ENCODE assay signal across 11 cellular contexts in the genomic region with DNA sequence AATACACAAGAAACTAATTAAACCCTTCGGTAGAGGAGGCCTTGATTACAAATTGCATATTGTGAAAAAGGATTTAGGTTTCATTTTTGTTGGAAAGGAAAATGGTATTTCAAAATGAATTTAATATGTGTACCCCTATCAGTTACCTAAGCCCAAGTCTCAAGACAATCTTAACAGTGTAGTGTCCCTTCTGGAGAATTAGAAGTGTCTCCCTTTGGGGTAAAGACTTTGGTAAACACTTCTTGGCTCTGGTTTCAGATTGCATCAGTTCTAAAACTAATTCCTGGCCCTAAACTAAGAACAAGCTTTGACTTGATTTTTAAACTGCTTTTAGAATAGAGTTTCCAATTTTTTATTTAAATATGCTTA. TPM values are rescaled to one million over a fixed set of nuclear protein-coding genes. Genes with fewer than 3 reads are reported as not detected.
DNase-seq lines count a peak whose midpoint lies in the region; ATAC-seq and TF ChIP-seq lines count a peak whose summit lies in the region.
"Had no signal": no experiment of that assay in that cellular context is flagged by ENCODE, and none has a peak within 500 bp of the region (broad histone marks: within the 10 kb centered on the region; RNA-seq: fewer than 3 reads in every experiment).

No MANE protein-coding gene starts in this region.

- H3K4me3 ChIP-seq in HEK293 (ENCODE audit: low read depth, low read length) (no peak overlapping the region), breast epithelium (no peak overlapping the region), lower lobe of right lung (no peak overlapping the region)

- no peak for DNase-seq in breast epithelium (ENCODE audit: low spot score in 2 of 2)
- no peak for DNase-seq in lower lobe of right lung
- DNase-seq in substantia nigra (lab: John Stamatoyannopoulos, UW), result no peak
- no peak for DNase-seq in GM20000 (ENCODE audit: low spot score)
- no peak for DNase-seq in NK-92 (lab: John Stamatoyannopoulos, UW; ENCODE audit: unreplicated experiment)
- DNase-seq in GM19240 (ENCODE audit: insufficient read length, low spot score), result no peak
- DNase-seq: activated B cell treated with CpG ODN at 0.5 μM for 24 hours; activated T-cell treated with anti-CD3 and anti-CD28 coated beads, Interleukin-2, amount 50 U/mL, for 4 hours; SIG-M5 had no signal

- TF ChIP-seq CTCF in HEK293 (tag by site-specific recombination; IDR thresholded peaks at IDR 0.05) (no peak), breast epithelium (IDR thresholded peaks at IDR 0.05) (no peak), lower lobe of right lung (IDR thresholded peaks at IDR 0.05) (no peak), GM20000 (IDR thresholded peaks at IDR 0.05; ENCODE audit: extremely low read depth, missing control alignments) (no peak)

- POLR2A ChIA-PET in HEK293 (lab: Yijun Ruan, JAX), result no interaction called here

- H3K36me3 ChIP-seq in HEK293 (ENCODE audit: control insufficient read depth in 2 of 2, insufficient read depth in 1 of 2, low read length in 2 of 2), result no peaks in the 10 kb centered on the region
- no peaks in the 10 kb centered on the region for H3K36me3 ChIP-seq in breast epithelium
- H3K36me3 ChIP-seq in lower lobe of right lung, result no peaks in the 10 kb centered on the region

- ATAC-seq in lower lobe of right lung, result no peak
- ATAC-seq in HG03039 (IDR thresholded peaks at IDR 0.05; ENCODE audit: unreplicated experiment), result no peak
- ATAC-seq: activated T-cell treated with anti-CD3 and anti-CD28 coated beads, Interleukin-2, amount 50 U/mL, for 4 hours had no signal

- intact Hi-C loops in breast epithelium (cut with DNase I; ENCODE audit: low total_unique reads), result loop anchor here (5.0 kb wide), 1 partner anchor 51 kb away; no protein-coding TSS in a partner anchor
- intact Hi-C loops in lower lobe of right lung (cut with DNase I), result loop anchor here (10.0 kb wide), 1 partner anchor 49 kb away; no protein-coding TSS in a partner anchor

- H3K27ac ChIP-seq in HEK293 (ENCODE audit: extremely low read depth, low read depth, low read length), result no peak overlapping the region
- H3K27ac ChIP-seq in breast epithelium, result peak overlapping the region; percentile 96 to 99
- H3K27ac ChIP-seq in lower lobe of right lung, result peak overlapping the region; percentile 93
- H3K27ac ChIP-seq in substantia nigra (ENCODE audit: low read depth, low read length, poor library complexity, severe bottlenecking), result peak overlapping the region; percentile 18

- no peaks in the 10 kb centered on the region for H3K9me3 ChIP-seq in HEK293 (ENCODE audit: control insufficient read depth, insufficient read depth, low read depth, low read length)
- no peaks in the 10 kb centered on the region for H3K9me3 ChIP-seq in breast epithelium
- H3K9me3 ChIP-seq in lower lobe of right lung, result no peaks in the 10 kb centered on the region

- H3K4me1 ChIP-seq in HEK293 (ENCODE audit: control insufficient read depth, insufficient read depth, low read length) (no peaks in the 10 kb centered on the region), breast epithelium (peaks cover 4 to 14% of the 10 kb centered on the region in 2 donors), lower lobe of right lung (peaks cover 46% of the 10 kb centered on the region)

- H3K27me3 ChIP-seq in breast epithelium, result no peaks in the 10 kb centered on the region
- H3K27me3 ChIP-seq in lower lobe of right lung (ENCODE audit: low read depth), result no peaks in the 10 kb centered on the region

- TF ChIP-seq POLR2A in breast epithelium (IDR thresholded peaks at IDR 0.05), result no peak

- CTCF ChIA-PET in HEK293 (lab: Yijun Ruan, JAX), result interaction anchor here (0.6 to 3.8 kb wide), 9 partner anchors 11 to 562 kb away, joined by 3 to 23 read pairs (median 4); no protein-coding TSS in a partner anchor

TF ChIP-seq in HEK293, 187 proteins besides CTCF, POLR2A, EP300 and RAD21 (continues in another document):
- TF ChIP-seq ZNF76 (tag by site-specific recombination; IDR thresholded peaks at IDR 0.05; ENCODE audit: borderline replicate concordance, low read depth) (no peak), AEBP2 (tag by site-specific recombination; IDR thresholded peaks at IDR 0.05; ENCODE audit: borderline replicate concordance) (no peak), ZNF747 (tag by site-specific recombination; IDR thresholded peaks at IDR 0.05) (no peak), ZNF776 (tag by site-specific recombination; IDR thresholded peaks at IDR 0.05; ENCODE audit: borderline replicate concordance) (no peak), ZNF514 (tag by site-specific recombination; IDR thresholded peaks at IDR 0.05) (no peak), ZNF311 (tag by site-specific recombination; IDR thresholded peaks at IDR 0.05; ENCODE audit: borderline replicate concordance) (no peak), ZSCAN30 (tag by site-specific recombination; IDR thresholded peaks at IDR 0.05) (no peak)
- TF ChIP-seq, protein P1, sequence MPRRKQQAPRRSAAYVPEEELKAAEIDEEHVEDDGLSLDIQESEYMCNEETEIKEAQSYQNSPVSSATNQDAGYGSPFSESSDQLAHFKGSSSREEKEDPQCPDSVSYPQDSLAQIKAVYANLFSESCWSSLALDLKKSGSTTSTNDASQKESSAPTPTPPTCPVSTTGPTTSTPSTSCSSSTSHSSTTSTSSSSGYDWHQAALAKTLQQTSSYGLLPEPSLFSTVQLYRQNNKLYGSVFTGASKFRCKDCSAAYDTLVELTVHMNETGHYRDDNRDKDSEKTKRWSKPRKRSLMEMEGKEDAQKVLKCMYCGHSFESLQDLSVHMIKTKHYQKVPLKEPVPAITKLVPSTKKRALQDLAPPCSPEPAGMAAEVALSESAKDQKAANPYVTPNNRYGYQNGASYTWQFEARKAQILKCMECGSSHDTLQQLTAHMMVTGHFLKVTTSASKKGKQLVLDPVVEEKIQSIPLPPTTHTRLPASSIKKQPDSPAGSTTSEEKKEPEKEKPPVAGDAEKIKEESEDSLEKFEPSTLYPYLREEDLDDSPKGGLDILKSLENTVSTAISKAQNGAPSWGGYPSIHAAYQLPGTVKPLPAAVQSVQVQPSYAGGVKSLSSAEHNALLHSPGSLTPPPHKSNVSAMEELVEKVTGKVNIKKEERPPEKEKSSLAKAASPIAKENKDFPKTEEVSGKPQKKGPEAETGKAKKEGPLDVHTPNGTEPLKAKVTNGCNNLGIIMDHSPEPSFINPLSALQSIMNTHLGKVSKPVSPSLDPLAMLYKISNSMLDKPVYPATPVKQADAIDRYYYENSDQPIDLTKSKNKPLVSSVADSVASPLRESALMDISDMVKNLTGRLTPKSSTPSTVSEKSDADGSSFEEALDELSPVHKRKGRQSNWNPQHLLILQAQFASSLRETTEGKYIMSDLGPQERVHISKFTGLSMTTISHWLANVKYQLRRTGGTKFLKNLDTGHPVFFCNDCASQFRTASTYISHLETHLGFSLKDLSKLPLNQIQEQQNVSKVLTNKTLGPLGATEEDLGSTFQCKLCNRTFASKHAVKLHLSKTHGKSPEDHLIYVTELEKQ (tag by site-specific recombination; IDR thresholded peaks at IDR 0.05; ENCODE audit: borderline replicate concordance), result no peak
- TF ChIP-seq, protein P2, sequence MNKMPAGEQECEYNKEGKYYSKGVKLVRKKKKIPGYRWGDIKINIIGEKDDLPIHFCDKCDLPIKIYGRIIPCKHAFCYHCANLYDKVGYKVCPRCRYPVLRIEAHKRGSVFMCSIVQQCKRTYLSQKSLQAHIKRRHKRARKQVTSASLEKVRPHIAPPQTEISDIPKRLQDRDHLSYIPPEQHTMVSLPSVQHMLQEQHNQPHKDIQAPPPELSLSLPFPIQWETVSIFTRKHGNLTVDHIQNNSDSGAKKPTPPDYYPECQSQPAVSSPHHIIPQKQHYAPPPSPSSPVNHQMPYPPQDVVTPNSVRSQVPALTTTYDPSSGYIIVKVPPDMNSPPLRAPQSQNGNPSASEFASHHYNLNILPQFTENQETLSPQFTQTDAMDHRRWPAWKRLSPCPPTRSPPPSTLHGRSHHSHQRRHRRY (tag by site-specific recombination; IDR thresholded peaks at IDR 0.05), result no peak
- TF ChIP-seq, protein P3, sequence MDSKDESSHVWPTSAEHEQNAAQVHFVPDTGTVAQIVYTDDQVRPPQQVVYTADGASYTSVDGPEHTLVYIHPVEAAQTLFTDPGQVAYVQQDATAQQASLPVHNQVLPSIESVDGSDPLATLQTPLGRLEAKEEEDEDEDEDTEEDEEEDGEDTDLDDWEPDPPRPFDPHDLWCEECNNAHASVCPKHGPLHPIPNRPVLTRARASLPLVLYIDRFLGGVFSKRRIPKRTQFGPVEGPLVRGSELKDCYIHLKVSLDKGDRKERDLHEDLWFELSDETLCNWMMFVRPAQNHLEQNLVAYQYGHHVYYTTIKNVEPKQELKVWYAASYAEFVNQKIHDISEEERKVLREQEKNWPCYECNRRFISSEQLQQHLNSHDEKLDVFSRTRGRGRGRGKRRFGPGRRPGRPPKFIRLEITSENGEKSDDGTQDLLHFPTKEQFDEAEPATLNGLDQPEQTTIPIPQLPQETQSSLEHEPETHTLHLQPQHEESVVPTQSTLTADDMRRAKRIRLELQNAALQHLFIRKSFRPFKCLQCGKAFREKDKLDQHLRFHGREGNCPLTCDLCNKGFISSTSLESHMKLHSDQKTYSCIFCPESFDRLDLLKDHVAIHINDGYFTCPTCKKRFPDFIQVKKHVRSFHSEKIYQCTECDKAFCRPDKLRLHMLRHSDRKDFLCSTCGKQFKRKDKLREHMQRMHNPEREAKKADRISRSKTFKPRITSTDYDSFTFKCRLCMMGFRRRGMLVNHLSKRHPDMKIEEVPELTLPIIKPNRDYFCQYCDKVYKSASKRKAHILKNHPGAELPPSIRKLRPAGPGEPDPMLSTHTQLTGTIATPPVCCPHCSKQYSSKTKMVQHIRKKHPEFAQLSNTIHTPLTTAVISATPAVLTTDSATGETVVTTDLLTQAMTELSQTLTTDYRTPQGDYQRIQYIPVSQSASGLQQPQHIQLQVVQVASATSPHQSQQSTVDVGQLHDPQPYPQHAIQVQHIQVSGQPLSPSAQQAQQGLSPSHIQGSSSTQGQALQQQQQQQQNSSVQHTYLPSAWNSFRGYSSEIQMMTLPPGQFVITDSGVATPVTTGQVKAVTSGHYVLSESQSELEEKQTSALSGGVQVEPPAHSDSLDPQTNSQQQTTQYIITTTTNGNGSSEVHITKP (tag by site-specific recombination; IDR thresholded peaks at IDR 0.05), result peak; percentile 89

RNA-seq across cellular contexts. Expression of gene STOM, which starts 3.3 kb away (rescaled TPM):
- total RNA-seq in breast epithelium (100 to 1,000 TPM; 263 to 444 (median 334) TPM), lower lobe of right lung (479 TPM)
